ENCODE assay signal across 14 cellular contexts in the genomic region with DNA sequence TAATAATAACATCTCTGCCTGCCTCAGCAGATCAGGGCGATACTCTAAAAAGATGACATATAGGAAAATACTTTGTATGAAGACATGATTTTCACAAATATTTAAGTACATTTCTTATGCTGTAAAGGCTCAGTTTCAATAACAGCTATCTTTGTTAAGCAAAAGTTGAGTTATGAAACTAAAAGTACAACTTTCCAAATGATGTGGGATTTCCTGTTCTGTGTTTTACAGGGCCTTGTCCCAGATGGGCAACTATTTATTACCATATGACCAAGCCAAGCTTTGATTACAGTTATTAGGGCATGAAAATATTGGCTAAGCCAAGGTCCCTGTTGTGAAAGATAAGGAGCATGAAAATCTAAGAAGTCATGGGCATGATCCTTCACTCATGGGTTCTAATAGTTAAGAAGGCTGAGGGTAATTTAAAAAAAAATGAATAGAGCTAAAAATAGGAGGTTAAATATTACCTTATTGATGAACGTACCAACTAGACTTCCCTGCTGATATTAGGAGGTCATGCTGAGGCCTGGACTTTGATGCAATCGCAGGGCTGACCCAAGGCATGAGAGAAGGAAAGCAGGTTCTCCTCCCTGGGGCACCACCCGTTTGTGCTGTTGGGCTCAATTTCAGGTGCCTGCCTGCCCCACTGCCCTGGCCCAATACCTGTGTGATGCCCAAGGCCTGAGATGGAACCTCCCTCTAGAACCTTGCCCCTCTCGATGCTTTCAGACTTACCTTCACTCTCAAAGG.
DNase-seq lines count a peak whose midpoint lies in the region; ATAC-seq, FAIRE-seq and TF ChIP-seq lines count a peak whose summit lies in the region.
"Had no signal": no experiment of that assay in that cellular context is flagged by ENCODE, and none has a peak within 500 bp of the region (broad histone marks: within the 10 kb centered on the region; RNA-seq: fewer than 3 reads in every experiment).

No MANE protein-coding gene starts in this region.

- TF ChIP-seq RAD21 in GM12878 (IDR thresholded peaks at IDR 0.05; ENCODE audit: insufficient read depth, low read depth, low read length), result no peak

- intact Hi-C loops in GM12878 (cut with micrococcal nuclease; ENCODE audit: unreplicated experiment) (loop anchor here (5.0 kb wide), 3 partner anchors 34 to 291 kb away; no protein-coding TSS in a partner anchor), prostate gland (cut with DNase I) (no loop called here)

- H3K36me3 ChIP-seq in GM12878 (ENCODE audit: control insufficient read depth in 2 of 2, insufficient read depth in 2 of 2, low read length in 1 of 2), result no peaks in the 10 kb centered on the region
- H3K36me3 ChIP-seq in prostate gland, result no peaks in the 10 kb centered on the region
- H3K36me3 ChIP-seq: gastrocnemius medialis had no signal

- peaks cover 14% of the 10 kb centered on the region for H3K9me3 ChIP-seq in GM12878 (replicated peaks; ENCODE audit: control insufficient read depth, insufficient read depth, low read length)
- no peaks in the 10 kb centered on the region for H3K9me3 ChIP-seq in prostate gland
- H3K9me3 ChIP-seq: gastrocnemius medialis had no signal

- no peaks in the 10 kb centered on the region for H3K79me2 ChIP-seq in GM12878 (ENCODE audit: control insufficient read depth, insufficient read depth, low read length)

- H4K20me1 ChIP-seq in GM12878 (ENCODE audit: control insufficient read depth, insufficient read depth), result no peaks in the 10 kb centered on the region

- H3K9ac ChIP-seq in GM12878 (ENCODE audit: control insufficient read depth, insufficient read depth, low read length), result no peak overlapping the region

- H3K4me3 ChIP-seq in GM12878 (no peak overlapping the region), prostate gland (no peak overlapping the region)
- H3K4me3 ChIP-seq: gastrocnemius medialis had no signal

- H2AFZ ChIP-seq in GM12878 (ENCODE audit: control insufficient read depth, low read depth, low read length), result no peak overlapping the region

- H3K27ac ChIP-seq in GM12878 (ENCODE audit: control insufficient read depth, insufficient read depth) (no peak overlapping the region), foreskin keratinocyte (no peak overlapping the region), prostate gland (no peak overlapping the region)
- H3K27ac ChIP-seq: gastrocnemius medialis had no signal

- SMC1A ChIA-PET in GM12878 (lab: Charles Lee; ENCODE audit: uncharacterized antibody, unreplicated experiment), result interaction anchor here (0.8 to 1.7 kb wide), 10 partner anchors 9 to 431 kb away, joined by 3 to 5 read pairs (median 3); no protein-coding TSS in a partner anchor

- H3K4me1 ChIP-seq in GM12878 (ENCODE audit: control insufficient read depth, insufficient read depth, low read length) (peaks cover 44% of the 10 kb centered on the region), foreskin keratinocyte (peaks cover 9% of the 10 kb centered on the region), prostate gland (replicated peaks) (no peaks in the 10 kb centered on the region)

- no peak; a peak in 1 of 4 replicates for TF ChIP-seq EP300 in GM12878 (IDR thresholded peaks at IDR 0.05; ENCODE audit: borderline replicate concordance in 1 of 2, control insufficient read depth in 1 of 2, low read depth in 2 of 2, low read length in 2 of 2)

- no peak for DNase-seq in GM12891 (ENCODE audit: insufficient read length, low spot score)
- DNase-seq in GM12878 (ENCODE audit: low read depth, low spot score), result no peak
- DNase-seq in NCI-H1694 treated with DMSO at 0.1 percent for 48 hours (lab: John Stamatoyannopoulos, UW), result no peak
- no peak for DNase-seq in activated CD4-positive, CD25-positive, alpha-beta regulatory T cell treated with anti-CD3 and anti-CD28 coated beads, Interleukin-2, amount 50 U/mL, for 72 hours
- DNase-seq in foreskin keratinocyte, result no peak
- no peak for DNase-seq in prostate gland (ENCODE audit: low spot score)
- DNase-seq: activated CD4-positive, alpha-beta T cell treated with anti-CD3 and anti-CD28 coated beads for 1 hour; gastrocnemius medialis; Karpas-422; midbrain had no signal

- POLR2A ChIA-PET in GM12878 (lab: Charles Lee), result interaction anchor here (1.2 to 1.4 kb wide), 2 partner anchors 145 to 338 kb away, joined by 3 to 4 read pairs; no protein-coding TSS in a partner anchor

- CTCF ChIA-PET in GM12878 (lab: Yijun Ruan, JAX), result interaction anchor here (0.8 to 1.7 kb wide), 7 partner anchors 10 to 432 kb away, joined by 3 to 7 read pairs (median 3); no protein-coding TSS in a partner anchor

- peak overlapping the region; percentile 26 for H3K4me2 ChIP-seq in GM12878 (ENCODE audit: control insufficient read depth, insufficient read depth)

- FAIRE-seq in GM12891 (lab: Jason Lieb, UNC) (peak; percentile 20), GM12878 (lab: Jason Lieb, UNC) (peak; percentile 7)
- FAIRE-seq: bronchial epithelial cell, H54 had no signal

- RAD21 ChIA-PET in GM12878 (lab: Charles Lee; ENCODE audit: unreplicated experiment), result interaction anchor here (0.7 to 2.6 kb wide), 8 partner anchors 18 to 432 kb away, joined by 3 to 10 read pairs (median 3); no protein-coding TSS in a partner anchor

- H3K27me3 ChIP-seq in GM12878 (replicated peaks in 1 of 2; ENCODE audit: control insufficient read depth in 2 of 2, insufficient read depth in 2 of 2, low read length in 1 of 2) (0 out of 4 replicates have a peak, but pooled peaks cover 0 to 2% of the 10 kb centered on the region in 2 experiments), foreskin keratinocyte (no peaks in the 10 kb centered on the region), prostate gland (replicated peaks; ENCODE audit: insufficient read depth) (no peaks in the 10 kb centered on the region)
- H3K27me3 ChIP-seq: gastrocnemius medialis had no signal

- WGBS in GM12878 (ENCODE audit: insufficient coverage, insufficient replicate concordance, low lambda C conversion rate, missing lambda C conversion rate), result 42% methylated on average over 5 of the region's 5 CpGs
- WGBS in prostate gland, result 80% methylated on average over 5 of the region's 5 CpGs

- TF ChIP-seq CTCF in GM12878 (IDR thresholded peaks at IDR 0.05 in 2 of 3, conservative IDR thresholded peaks at IDR 0.05 in 1 of 3; ENCODE audit: control insufficient read depth in 2 of 3, extremely low read depth in 1 of 3, insufficient read depth in 1 of 3, low read depth in 3 of 3, low read length in 3 of 3), result no peak
- no peak for TF ChIP-seq CTCF in foreskin keratinocyte (conservative IDR thresholded peaks at IDR 0.05)
- TF ChIP-seq CTCF in prostate gland (IDR thresholded peaks at IDR 0.05), result no peak

- in situ Hi-C loops in GM12878 (cut with MboI), result no loop called here

- TF ChIP-seq POLR2A in GM12891 (IDR thresholded peaks at IDR 0.05; ENCODE audit: low read depth, low read length) (no peak), GM12878 (IDR thresholded peaks at IDR 0.05; ENCODE audit: low read depth, low read length) (no peak), prostate gland (IDR thresholded peaks at IDR 0.05) (no peak)

- no TSS peak for BruUV-seq in GM12878 (replicated peaks; lab: Mats Ljungman, UMichigan)

- ATAC-seq in GM19397 (IDR thresholded peaks at IDR 0.05; ENCODE audit: unreplicated experiment) (peak; percentile 36), HG03064 (IDR thresholded peaks at IDR 0.05; ENCODE audit: low read depth, unreplicated experiment) (peak; percentile 42), GM12878 (peak; percentile 67), foreskin keratinocyte (no peak)
- ATAC-seq: gastrocnemius medialis had no signal

TF ChIP-seq in GM12891, 5 proteins besides CTCF, POLR2A, EP300 and RAD21:
- no peak for TF ChIP-seq SPI1 (IDR thresholded peaks at IDR 0.05; ENCODE audit: low read depth, low read length)
- no peak for TF ChIP-seq POU2F2 (IDR thresholded peaks at IDR 0.05; ENCODE audit: low read depth, low read length)

TF ChIP-seq in GM12878, 131 proteins besides CTCF, POLR2A, EP300 and RAD21:
- TF ChIP-seq ZNF24 (IDR thresholded peaks at IDR 0.05) (peak; percentile 94), PAX5 (IDR thresholded peaks at IDR 0.05; ENCODE audit: borderline replicate concordance, low read depth, low read length) (no peak), IKZF2 (IDR thresholded peaks at IDR 0.05) (peak; percentile 76 to 79), BCL11A (IDR thresholded peaks at IDR 0.05; ENCODE audit: low read depth, low read length) (0 out of 2 replicates have a peak, but pooled peaks have one; percentile 25), KDM1A (IDR thresholded peaks at IDR 0.05; ENCODE audit: borderline replicate concordance) (no peak), FOXM1 (IDR thresholded peaks at IDR 0.05; ENCODE audit: low read depth, low read length) (peak; percentile 39; the same call in 1 of the 2 replicates), CREM (IDR thresholded peaks at IDR 0.05; ENCODE audit: low read depth) (no peak), IRF4 (IDR thresholded peaks at IDR 0.05; ENCODE audit: low read depth, low read length) (0 out of 2 replicates have a peak, but pooled peaks have one; percentile 20), YBX1 (IDR thresholded peaks at IDR 0.05) (no peak), ATF7 (IDR thresholded peaks at IDR 0.05; ENCODE audit: low read depth) (peak; percentile 52), RUNX3 (IDR thresholded peaks at IDR 0.05; ENCODE audit: low read length) (peak; percentile 49), JUNB (IDR thresholded peaks at IDR 0.05) (peak; percentile 68), MTA2 (IDR thresholded peaks at IDR 0.05; ENCODE audit: low read depth) (peak; percentile 37), MEF2B (IDR thresholded peaks at IDR 0.05; ENCODE audit: partially characterized antibody, poor library complexity, severe bottlenecking) (peak; percentile 34), NFIC (IDR thresholded peaks at IDR 0.05; ENCODE audit: low read depth, low read length) (peak; percentile 63), IKZF1 (conservative IDR thresholded peaks at IDR 0.05) (peak; percentile 71)
